8 cellular contexts compared by ENCODE assay signal in genomic region chr4:15457401-15458201, GRCh38. TPM values are rescaled to one million over a fixed set of nuclear protein-coding genes. Genes with fewer than 3 reads are reported as not detected.
DNase-seq lines count a peak whose midpoint lies in the region; ATAC-seq and TF ChIP-seq lines count a peak whose summit lies in the region.

No MANE protein-coding gene starts in this region.

- H3K4me1 ChIP-seq in OCI-LY3 (ENCODE audit: low read length) (peaks cover 11% of the 10 kb centered on the region), mesodermal cell (ENCODE audit: control insufficient read depth, insufficient read depth, low read length, poor library complexity, severe bottlenecking) (peaks cover 10% of the 10 kb centered on the region)

- H3K79me2 ChIP-seq in OCI-LY3 (ENCODE audit: low read length): no peaks in the 10 kb centered on the region

- peak; percentile 72 for DNase-seq in EH (ENCODE audit: low read depth)
- DNase-seq in dorsolateral prefrontal cortex: no peak
- DNase-seq in T-helper 9 cell: no peak
- DNase-seq in activated T-cell treated with anti-CD3 and anti-CD28 coated beads, Interleukin-2, amount 50 U/mL, for 1 hour: no peak

- ATAC-seq in GM19397 (IDR thresholded peaks at IDR 0.05; ENCODE audit: unreplicated experiment) (peak; percentile 97), HG03280 (IDR thresholded peaks at IDR 0.05; ENCODE audit: unreplicated experiment) (peak; percentile 93)

- H3K9me3 ChIP-seq in OCI-LY3 (ENCODE audit: insufficient read depth, low read length): no peaks in the 10 kb centered on the region
- no peaks in the 10 kb centered on the region for H3K9me3 ChIP-seq in mesodermal cell (ENCODE audit: control insufficient read depth, low read length)

- no peak overlapping the region for H2AFZ ChIP-seq in OCI-LY3 (ENCODE audit: low read depth, low read length)

- H3K27ac ChIP-seq in OCI-LY3 (ENCODE audit: low read length) (no peak overlapping the region), dorsolateral prefrontal cortex (peak overlapping the region in 37 of 59 donors; percentile 1 to 80 (median 43)), mesodermal cell (ENCODE audit: low read depth, low read length, severe bottlenecking) (peak overlapping the region; percentile 12)

- no peaks in the 10 kb centered on the region for H3K36me3 ChIP-seq in OCI-LY3 (replicated peaks; ENCODE audit: low read depth, low read length)
- H3K36me3 ChIP-seq in mesodermal cell (ENCODE audit: control insufficient read depth, insufficient read depth, low read length): no peaks in the 10 kb centered on the region

- peaks cover 37% of the 10 kb centered on the region for H3K27me3 ChIP-seq in OCI-LY3 (ENCODE audit: low read depth, low read length)
- no peaks in the 10 kb centered on the region for H3K27me3 ChIP-seq in dorsolateral prefrontal cortex

- H4K20me1 ChIP-seq in OCI-LY3 (ENCODE audit: insufficient read depth, low read length): no peaks in the 10 kb centered on the region

- H3K4me3 ChIP-seq in OCI-LY3 (ENCODE audit: low read length): peak overlapping the region; percentile 42
- peak overlapping the region in 2 of 59 donors; percentile 9 to 31 for H3K4me3 ChIP-seq in dorsolateral prefrontal cortex
- H3K4me3 ChIP-seq in mesodermal cell (ENCODE audit: extremely low read depth, insufficient read depth, low read length, poor library complexity, severe bottlenecking): no peak overlapping the region

- intact Hi-C loops in dorsolateral prefrontal cortex (cut with DNase I): loop anchor here (2.0 to 5.0 kb wide), 2 partner anchors 225 kb away; no protein-coding TSS in a partner anchor

- peak; percentile 81 for TF ChIP-seq CTCF in OCI-LY3 (IDR thresholded peaks at IDR 0.05; ENCODE audit: low read depth, low read length)
- TF ChIP-seq CTCF in dorsolateral prefrontal cortex (IDR thresholded peaks at IDR 0.05 in 54 of 56, conservative IDR thresholded peaks at IDR 0.05 in 2 of 56; ENCODE audit: low read depth in 1 of 56, partially characterized antibody in 56 of 56): peak; percentile 66 to 93 (median 82)

- no peak overlapping the region for H3K9ac ChIP-seq in OCI-LY3 (ENCODE audit: low read length)

- 67% methylated on average over 4 of the region's 7 CpGs; no CpG with 5 or more reads in 1 of the 2 experiments for WGBS in mesodermal cell (ENCODE audit: insufficient coverage in 2 of 2), 2 experiments

- peak overlapping the region; percentile 77 for H3K4me2 ChIP-seq in OCI-LY3 (ENCODE audit: low read length)

RNA-seq across cellular contexts. Expression of gene CC2D2A, which starts 12.1 kb away (rescaled TPM):
- 10 to 100 TPM; 11.7 to 37.0 (median 21.3) TPM for total RNA-seq in dorsolateral prefrontal cortex
- 19.9 TPM for polyA plus RNA-seq in mesodermal cell (2013, experiment 1 of 2)
- polyA plus RNA-seq in mesodermal cell (2013, experiment 2 of 2): 26.9 TPM

RNA-seq across cellular contexts. Expression of gene C1QTNF7, which starts 29.8 kb away (rescaled TPM):
- 1 to 10 TPM in 27 of 120 experiments, under 1 TPM in 89, not detected in 4; 0.11 to 3.1 (median 0.62) TPM for total RNA-seq in dorsolateral prefrontal cortex
- polyA plus RNA-seq in mesodermal cell (2013, experiment 1 of 2): not detected
- polyA plus RNA-seq in mesodermal cell (2013, experiment 2 of 2): 0.20 TPM
